ENCODE assay signal across 10 cellular contexts in genomic region chr5:4684946-4685345, GRCh38.
"Had no signal": no experiment of that assay in that cellular context is flagged by ENCODE, and none has a peak within 500 bp of the region (broad histone marks: within the 10 kb centered on the region; RNA-seq: fewer than 3 reads in every experiment).

No MANE protein-coding gene starts in this region.

- H3K9ac ChIP-seq: GM23248 had no signal

- DNase-seq: GM23248, GOT3, H7, H9, HCEC 1CT, HFFc6 had no signal

- ATAC-seq: GM23338, HCT116 had no signal

- H2AFZ ChIP-seq: GM23248, GM23338 had no signal

- H3K9me3 ChIP-seq: HAP-1 had no signal

- H3K4me1 ChIP-seq: HAP-1 had no signal

- H3K27ac ChIP-seq: GM23248 had no signal

- H3K4me2 ChIP-seq: GM23338 had no signal

- FAIRE-seq: H54 had no signal

- H3K36me3 ChIP-seq: HAP-1 had no signal

- H3K4me3 ChIP-seq: GM23248, GM23338, HAP-1 had no signal
